Comparison of ENCODE assay signal across 17 cellular contexts in genomic region chr5:163529698-163530097, GRCh38. TPM values are rescaled to one million over a fixed set of nuclear protein-coding genes. Genes with fewer than 3 reads are reported as not detected.
DNase-seq lines count a peak whose midpoint lies in the region; ATAC-seq and TF ChIP-seq lines count a peak whose summit lies in the region.
"Had no signal": no experiment of that assay in that cellular context is flagged by ENCODE, and none has a peak within 500 bp of the region (broad histone marks: within the 10 kb centered on the region; RNA-seq: fewer than 3 reads in every experiment).

No MANE protein-coding gene starts in this region.

- ATAC-seq in right cardiac atrium, result peak; percentile 74 to 85
- ATAC-seq: A549 had no signal

- H3K27me3 ChIP-seq in right cardiac atrium (ENCODE audit: control insufficient read depth, insufficient read depth), result no peaks in the 10 kb centered on the region
- H3K27me3 ChIP-seq: BLaER1 had no signal

- H3K9me3 ChIP-seq in right cardiac atrium (ENCODE audit: control insufficient read depth, low read length), result no peaks in the 10 kb centered on the region
- H3K9me3 ChIP-seq: A549 had no signal

- DNase-seq in NCI-H69 (lab: John Stamatoyannopoulos, UW) (peak; percentile 17), fibroblast of pulmonary artery (ENCODE audit: low read depth) (peak; percentile 18), right cardiac atrium (peak; percentile 25 to 67 (median 58)), renal cortical epithelial cell (ENCODE audit: low read depth) (peak; percentile 36), ureter (ENCODE audit: low spot score) (no peak), SHP77 (lab: John Stamatoyannopoulos, UW) (no peak), T-helper 1 cell (no peak)
- DNase-seq: DND-41, KBM-7, NCI-H1105 treated with DMSO at 0.1 percent for 48 hours, NCI-H1694 treated with DMSO at 0.1 percent for 48 hours, NCI-H510A, NCI-H82, OCI-M1, SIG-M5 had no signal

- H3K4me3 ChIP-seq in fibroblast of pulmonary artery (replicated peaks; ENCODE audit: low read depth, low read length) (no peak overlapping the region), right cardiac atrium (ENCODE audit: low read length) (no peak overlapping the region)
- H3K4me3 ChIP-seq: A549, BLaER1 had no signal

- peaks cover 3% of the 10 kb centered on the region for H3K4me1 ChIP-seq in right cardiac atrium (ENCODE audit: control insufficient read depth, insufficient read depth, low read length)
- H3K4me1 ChIP-seq: A549 had no signal

- peak overlapping the region; percentile 92 for H3K27ac ChIP-seq in right cardiac atrium (ENCODE audit: low read length)
- H3K27ac ChIP-seq: A549, BLaER1 had no signal

- TF ChIP-seq CTCF in fibroblast of pulmonary artery (IDR thresholded peaks at IDR 0.05; ENCODE audit: low read length, missing control alignments), result no peak

- intact Hi-C loops in right cardiac atrium (cut with DNase I), result no loop called here

- WGBS in right cardiac atrium, result 43% methylated on average over 5 of the region's 5 CpGs

RNA-seq across cellular contexts. Expression of gene MAT2B, which starts 24.3 kb away (rescaled TPM):
- 10 to 100 TPM; 60.5 to 90.4 (median 75.3) TPM for total RNA-seq in right cardiac atrium
- polyA plus RNA-seq in right cardiac atrium, result 68.2 TPM
- total RNA-seq in renal cortical epithelial cell, result 67.0 and 80.6 TPM in 2 replicates
- 53.5 TPM for total RNA-seq in ureter

Comparison
In these comparisons a context has a peak if more than half of its experiments do, and no peak if none do; other contexts are left out.
1. DNase-seq: peak in NCI-H69 (single experiment), fibroblast of pulmonary artery (single experiment), right cardiac atrium (3 of 3) and renal cortical epithelial cell (single experiment); none in ureter (single experiment), SHP77 (0 of 2) and T-helper 1 cell (0 of 5).